ENCODE assay signal across 8 cellular contexts in the genomic region with DNA sequence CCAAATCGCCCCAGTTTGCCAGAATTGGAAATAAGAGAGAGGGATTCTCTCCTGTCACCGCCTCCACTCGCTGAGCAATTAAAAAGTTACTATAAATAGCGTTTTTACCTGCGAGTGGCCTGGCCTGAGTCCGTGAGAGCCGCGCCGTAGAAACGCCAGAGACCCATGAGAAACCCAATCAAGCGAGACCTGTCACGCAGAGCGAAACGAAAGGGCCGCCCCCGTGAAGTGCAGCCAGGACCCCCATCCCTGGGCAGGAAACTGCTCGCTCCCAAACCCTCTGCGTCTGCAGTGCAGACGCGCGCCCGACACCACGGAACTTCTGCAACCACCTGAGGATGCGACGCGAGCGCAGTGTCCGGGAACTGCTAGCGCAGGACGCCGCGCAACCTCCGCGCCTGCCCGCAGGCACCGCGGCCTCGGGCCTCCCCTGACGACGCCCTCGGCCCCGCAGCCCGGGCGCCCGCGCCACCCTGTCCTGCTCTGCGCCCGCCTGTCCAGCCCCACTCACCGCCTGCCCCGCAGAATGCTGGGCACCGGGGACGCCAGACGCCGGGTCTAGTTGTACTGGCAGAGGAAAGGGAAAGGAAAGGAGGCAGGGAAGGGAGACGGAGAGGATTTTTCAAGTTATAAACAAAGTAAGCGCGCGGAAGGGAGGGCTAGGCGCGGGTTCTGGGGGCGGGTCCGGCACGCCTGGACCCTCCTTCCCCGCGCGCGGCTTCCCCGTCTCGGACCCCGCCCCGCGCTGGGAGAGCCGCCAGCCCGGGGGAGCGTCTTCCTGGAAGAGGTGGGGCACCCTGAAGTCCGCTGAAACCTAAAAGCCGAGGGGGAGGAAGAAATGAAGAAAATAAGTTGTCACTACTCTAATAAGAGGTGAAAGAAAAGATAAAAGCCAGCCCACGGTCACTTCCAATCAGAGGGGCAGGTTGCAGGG. TPM values are rescaled to one million over a fixed set of nuclear protein-coding genes. Genes with fewer than 3 reads are reported as not detected.
DNase-seq lines count a peak whose midpoint lies in the region; ATAC-seq, FAIRE-seq and TF ChIP-seq lines count a peak whose summit lies in the region.

A gene with protein sequence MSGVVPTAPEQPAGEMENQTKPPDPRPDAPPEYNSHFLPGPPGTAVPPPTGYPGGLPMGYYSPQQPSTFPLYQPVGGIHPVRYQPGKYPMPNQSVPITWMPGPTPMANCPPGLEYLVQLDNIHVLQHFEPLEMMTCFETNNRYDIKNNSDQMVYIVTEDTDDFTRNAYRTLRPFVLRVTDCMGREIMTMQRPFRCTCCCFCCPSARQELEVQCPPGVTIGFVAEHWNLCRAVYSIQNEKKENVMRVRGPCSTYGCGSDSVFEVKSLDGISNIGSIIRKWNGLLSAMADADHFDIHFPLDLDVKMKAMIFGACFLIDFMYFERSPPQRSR (minus strand): TSS at position 657 of the 934 bp plus-strand sequence. CDS start 29,034 bp downstream, outside the sequence.

- no peaks in the 10 kb centered on the region for H3K36me3 Mint-ChIP-seq in activated naive CD4-positive, alpha-beta T cell treated with anti-CD3 and anti-CD28 coated beads, Interleukin-2, amount 10 ng/mL, durations not matched to agents 7 days and 5 days

- in situ Hi-C loops in SK-MEL-5 (cut with HindIII; ENCODE audit: low pct_unique_long_range_greater_than_20kb, low sequenced_read_pairs), result no loop called here

- no peak within 1 kb of the TSS for H3K27ac Mint-ChIP-seq in activated naive CD4-positive, alpha-beta T cell treated with anti-CD3 and anti-CD28 coated beads, Interleukin-2, amount 10 ng/mL, durations not matched to agents 7 days and 5 days

- no peaks in the 10 kb centered on the region for H3K9me3 Mint-ChIP-seq in activated naive CD4-positive, alpha-beta T cell treated with anti-CD3 and anti-CD28 coated beads, Interleukin-2, amount 10 ng/mL, durations not matched to agents 7 days and 5 days

- intact Hi-C loops in colonic mucosa (cut with DNase I) (no loop called here), kidney (cut with DNase I) (no loop called here)

- CTCF ChIA-PET in activated naive CD4-positive, alpha-beta T cell treated with anti-CD3 and anti-CD28 coated beads, Interleukin-2, amount 10 ng/mL, durations not matched to agents 7 days and 5 days (lab: Charles Lee), result no interaction called here

- FAIRE-seq in kidney (lab: Jason Lieb, UNC), result no peak

- no peaks in the 10 kb centered on the region for H3K9me3 ChIP-seq in colonic mucosa
- no peaks in the 10 kb centered on the region for H3K9me3 ChIP-seq in kidney (ENCODE audit: control insufficient read depth in 1 of 2, low read length in 2 of 2)
- H3K9me3 ChIP-seq in skeletal muscle tissue (ENCODE audit: control insufficient read depth in 3 of 3, low read length in 3 of 3), result no peaks in the 10 kb centered on the region

- H3K27me3 ChIP-seq in colonic mucosa (no peaks in the 10 kb centered on the region), skeletal muscle tissue (ENCODE audit: control insufficient read depth in 3 of 3, insufficient read depth in 3 of 3, low read length in 3 of 3) (peaks cover 0 to 4% (median 0%) of the 10 kb centered on the region in 3 donors)

- peak within 1 kb of the TSS; percentile 74 for H3K4me3 Mint-ChIP-seq in activated naive CD4-positive, alpha-beta T cell treated with anti-CD3 and anti-CD28 coated beads, Interleukin-2, amount 10 ng/mL, durations not matched to agents 7 days and 5 days

- H3K4me1 Mint-ChIP-seq in activated naive CD4-positive, alpha-beta T cell treated with anti-CD3 and anti-CD28 coated beads, Interleukin-2, amount 10 ng/mL, durations not matched to agents 7 days and 5 days, result peaks cover 4% of the 10 kb centered on the region

- peak within 1 kb of the TSS; percentile 93 for H3K27ac ChIP-seq in colonic mucosa
- peak within 1 kb of the TSS; percentile 84 to 87 for H3K27ac ChIP-seq in kidney (ENCODE audit: low read depth in 2 of 2, low read length in 2 of 2)
- peak within 1 kb of the TSS; percentile 85 for H3K27ac ChIP-seq in skeletal muscle tissue (ENCODE audit: low read depth, low read length)

- TF ChIP-seq CTCF in colonic mucosa (IDR thresholded peaks at IDR 0.05) (no peak), kidney (IDR thresholded peaks at IDR 0.05; ENCODE audit: borderline replicate concordance, extremely low read depth, insufficient read depth) (no peak)

- H3K27me3 Mint-ChIP-seq in activated naive CD4-positive, alpha-beta T cell treated with anti-CD3 and anti-CD28 coated beads, Interleukin-2, amount 10 ng/mL, durations not matched to agents 7 days and 5 days, result peaks cover 26% of the 10 kb centered on the region

- H3K4me1 ChIP-seq in colonic mucosa (no peaks in the 10 kb centered on the region), kidney (ENCODE audit: control insufficient read depth in 1 of 2, insufficient read depth in 1 of 2, low read depth in 1 of 2, low read length in 2 of 2) (peaks cover 0 to 4% of the 10 kb centered on the region in 2 donors), skeletal muscle tissue (ENCODE audit: control insufficient read depth in 3 of 3, insufficient read depth in 3 of 3, low read length in 3 of 3) (no peaks in the 10 kb centered on the region)

- H3K4me3 ChIP-seq in colonic mucosa (peak within 1 kb of the TSS; percentile 82), kidney (ENCODE audit: low read length in 2 of 2) (peak within 1 kb of the TSS; percentile 72 to 75), skeletal muscle tissue (ENCODE audit: low read length in 3 of 3) (peak within 1 kb of the TSS; percentile 79 to 85 (median 80))

- H3K36me3 ChIP-seq in colonic mucosa (no peaks in the 10 kb centered on the region), kidney (ENCODE audit: control insufficient read depth in 1 of 2, insufficient read depth in 2 of 2, low read length in 2 of 2) (no peaks in the 10 kb centered on the region), skeletal muscle tissue (ENCODE audit: control insufficient read depth in 3 of 3, insufficient read depth in 3 of 3, low read length in 3 of 3) (no peaks in the 10 kb centered on the region)

- DNase-seq in activated naive CD4-positive, alpha-beta T cell treated with anti-CD3 and anti-CD28 coated beads, Interleukin-2, amount 10 ng/mL, durations not matched to agents 7 days and 5 days, result peak; percentile 41
- no peak for DNase-seq in activated naive CD4-positive, alpha-beta T cell (lab: John Stamatoyannopoulos, UW)
- DNase-seq in SK-MEL-5 (ENCODE audit: low read depth, low spot score), result peak; percentile 52
- peak; percentile 90 for DNase-seq in colonic mucosa
- DNase-seq in kidney, result peak; percentile 93

- H3K9ac ChIP-seq in colonic mucosa (ENCODE audit: low read depth in 2 of 2, low read length in 2 of 2), result peak within 1 kb of the TSS; percentile 84 to 95
- peak within 1 kb of the TSS; percentile 82 to 90 for H3K9ac ChIP-seq in kidney (ENCODE audit: low read length in 2 of 2)
- H3K9ac ChIP-seq in skeletal muscle tissue (ENCODE audit: low read depth in 1 of 3, low read length in 3 of 3), result peak within 1 kb of the TSS; percentile 73 to 82 (median 80)

- ATAC-seq in HG02885 (IDR thresholded peaks at IDR 0.05; ENCODE audit: poor library complexity, unreplicated experiment) (peak; percentile 72), GM18519 (IDR thresholded peaks at IDR 0.05; ENCODE audit: low FRiP score, unreplicated experiment) (no peak)

RNA-seq across cellular contexts. Expression of the gene that starts here (rescaled TPM):
- 3.2 and 4.5 TPM in 2 replicates for total RNA-seq in SK-MEL-5 (2014; rRNA removed; shearing (Covaris generic))
- polyA plus RNA-seq in SK-MEL-5 (2015; cell fraction: cytosol; rRNA removed), result 6.0 and 9.0 TPM in 2 replicates
- polyA plus RNA-seq in SK-MEL-5 (2015; cell fraction: nucleus; rRNA removed), result 12.5 and 14.3 TPM in 2 replicates
- total RNA-seq in colonic mucosa (10 to 100 TPM; 20.1 to 54.8 TPM), kidney (33.0 TPM), skeletal muscle tissue (21.9 TPM)
- 11.9 TPM for polyA plus RNA-seq in kidney (ENCODE audit: insufficient read depth, low read depth, low replicate concordance)

Comparison
In these comparisons a context has a peak if more than half of its experiments do, and no peak if none do; other contexts are left out.
1. DNase-seq: peak in activated naive CD4-positive, alpha-beta T cell treated with anti-CD3 and anti-CD28 coated beads, Interleukin-2, amount 10 ng/mL, durations not matched to agents 7 days and 5 days (single experiment), SK-MEL-5 (single experiment), colonic mucosa (single experiment) and kidney (single experiment); none in activated naive CD4-positive, alpha-beta T cell (0 of 4).
2. Peak in every context shown above with its lines, with median percentiles within 50 percentile points of each other: H3K27ac ChIP-seq, H3K4me3 ChIP-seq and H3K9ac ChIP-seq.